Comparison of ENCODE assay signal across 6 cellular contexts in genomic region chr2:201483758-201484157, GRCh38. TPM values are rescaled to one million over a fixed set of nuclear protein-coding genes. Genes with fewer than 3 reads are reported as not detected.
DNase-seq lines count a peak whose midpoint lies in the region; ATAC-seq and TF ChIP-seq lines count a peak whose summit lies in the region.
"Not testable (repeated sequence)": the region's sequence is repeated elsewhere in the genome, so short reads cannot be mapped to it uniquely, and the experiment has no call there.

No MANE protein-coding gene starts in this region.

- H3K4me3 Mint-ChIP-seq in GM23338, WTC11: not testable (repeated sequence)

- not testable (repeated sequence) for H3K9me3 Mint-ChIP-seq in GM23338
- peaks cover 15% of the 10 kb centered on the region for H3K9me3 Mint-ChIP-seq in WTC11

- not testable (repeated sequence) for H3K36me3 ChIP-seq in GM23338 (ENCODE audit: insufficient read depth)
- H3K36me3 ChIP-seq in HUES48 (ENCODE audit: control insufficient read depth, insufficient read depth, low read length), result peaks cover 13% of the 10 kb centered on the region

- not testable (repeated sequence) for H3K4me2 ChIP-seq in GM23338

- H3K27me3 Mint-ChIP-seq in GM23338 (ENCODE audit: insufficient read depth, low read depth, poor library complexity); WTC11 (ENCODE audit: low read depth): not testable (repeated sequence)

- not testable (repeated sequence) for H3K9ac ChIP-seq in HUES48 (ENCODE audit: low read depth, low read length)

- not testable (repeated sequence) for H2AFZ ChIP-seq in GM23338

- not testable (repeated sequence) for TF ChIP-seq CTCF in GM23338 (conservative IDR thresholded peaks at IDR 0.05; ENCODE audit: low read depth in 2 of 2); WTC11 (IDR thresholded peaks at IDR 0.05)

- not testable (repeated sequence) for H3K4me1 ChIP-seq in GM23338 (ENCODE audit: insufficient read depth); HUES48 (ENCODE audit: control insufficient read depth, insufficient read depth, low read length)

- H3K4me3 ChIP-seq in GM23338; HUES48 (ENCODE audit: low read depth, low read length): not testable (repeated sequence)

- POLR2A ChIA-PET in WTC11 (lab: Charles Lee), result not testable (repeated sequence)

- not testable (repeated sequence) for H4K20me1 ChIP-seq in GM23338 (replicated peaks; ENCODE audit: insufficient read depth)

- peak overlapping the region; percentile 70; the same call in 1 of the 2 replicates for H3K27ac Mint-ChIP-seq in GM23338
- not testable (repeated sequence) for H3K27ac Mint-ChIP-seq in WTC11

- not testable (repeated sequence) for H3K79me2 ChIP-seq in GM23338 (replicated peaks; ENCODE audit: insufficient read depth)

- not testable (repeated sequence) for H3K9me3 ChIP-seq in HUES48 (ENCODE audit: control insufficient read depth, insufficient read depth, low read length)

- DNase-seq in GM23338 (ENCODE audit: low spot score) (peak; percentile 62), NCI-H526 (lab: John Stamatoyannopoulos, UW) (peak; percentile 25 to 30), iPS DF 19.7 (ENCODE audit: low read depth, low spot score) (peak; percentile 2), iPS-NIHi7 (ENCODE audit: extremely low spot score) (peak; percentile 13)
- DNase-seq in WTC11 (ENCODE audit: low spot score), result not testable (repeated sequence)

- not testable (repeated sequence) for H3F3A ChIP-seq in GM23338 (replicated peaks; ENCODE audit: low read depth)

- H3K27me3 ChIP-seq in GM23338 (ENCODE audit: insufficient read depth); HUES48 (ENCODE audit: control insufficient read depth, insufficient read depth, low read length): not testable (repeated sequence)

- ATAC-seq in GM23338 (peak; percentile 94), WTC11 (peak; percentile 98)

- not testable (repeated sequence) for H3K4me1 Mint-ChIP-seq in GM23338, WTC11

- peaks cover 22% of the 10 kb centered on the region for H3K36me3 Mint-ChIP-seq in GM23338 (ENCODE audit: low read depth)
- peaks cover 18% of the 10 kb centered on the region for H3K36me3 Mint-ChIP-seq in WTC11

- not testable (repeated sequence) for H3K27ac ChIP-seq in GM23338 (ENCODE audit: low read depth)
- H3K27ac ChIP-seq in HUES48 (ENCODE audit: low read depth, low read length), result peak overlapping the region; percentile 35

- CTCF ChIA-PET in WTC11 (lab: Charles Lee), result not testable (repeated sequence)

- not testable (repeated sequence) for H3K9me2 ChIP-seq in GM23338 (ENCODE audit: insufficient read depth)

RNA-seq across cellular contexts. Expression of gene STRADB, which starts 32.2 kb away (rescaled TPM):
- 37.1 and 37.6 TPM in 2 replicates for total RNA-seq in GM23338 (2014; rRNA removed; shearing (Covaris generic))
- polyA plus RNA-seq in GM23338 (2016; fragmentation: Nextera tagmentation; extraction: Ambion mirVana), result 35.9 and 41.3 TPM in 2 replicates
- total RNA-seq in WTC11 (2021), result 35.4 to 37.4 TPM (median 36.7 TPM) in 3 replicates

RNA-seq across cellular contexts. Expression of gene TRAK2, which starts 32.5 kb away (rescaled TPM):
- 12.0 and 17.0 TPM in 2 replicates for total RNA-seq in GM23338 (2014; rRNA removed; shearing (Covaris generic))
- polyA plus RNA-seq in GM23338 (2016; fragmentation: Nextera tagmentation; extraction: Ambion mirVana), result 5.8 and 6.7 TPM in 2 replicates
- total RNA-seq in WTC11 (2021), result 9.4 to 12.8 TPM (median 10.5 TPM) in 3 replicates
